19 cellular contexts compared by ENCODE assay signal in the genomic region with DNA sequence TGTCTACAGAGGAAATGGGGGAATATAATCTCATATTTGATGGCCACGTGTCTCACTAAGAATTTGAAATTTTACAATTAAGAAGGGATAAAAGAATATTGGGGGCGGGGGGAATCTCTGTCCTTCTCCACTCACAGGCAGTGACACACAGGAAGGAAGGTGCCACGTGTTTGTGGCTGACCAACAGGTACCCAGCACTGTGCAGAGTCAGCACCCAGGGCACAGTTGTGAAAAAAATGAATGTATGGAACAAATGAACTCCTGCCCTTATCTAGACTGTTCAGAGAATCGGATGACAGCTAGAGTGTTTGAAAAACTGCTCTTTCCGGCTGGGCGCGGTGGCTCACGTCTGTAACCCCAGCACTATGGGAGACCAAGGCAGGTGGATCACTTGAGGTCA.
DNase-seq lines count a peak whose midpoint lies in the region; ATAC-seq and TF ChIP-seq lines count a peak whose summit lies in the region.
"Had no signal": no experiment of that assay in that cellular context is flagged by ENCODE, and none has a peak within 500 bp of the region (broad histone marks: within the 10 kb centered on the region; RNA-seq: fewer than 3 reads in every experiment).

No MANE protein-coding gene starts in this region.

- H3K27ac ChIP-seq in RWPE2 (ENCODE audit: poor library complexity, severe bottlenecking), result peak overlapping the region; percentile 92
- H3K27ac ChIP-seq in foreskin keratinocyte, result peak overlapping the region; percentile 98
- no peak overlapping the region for H3K27ac ChIP-seq in Peyer's patch
- no peak overlapping the region for H3K27ac ChIP-seq in endodermal cell (ENCODE audit: low read depth, low read length)

- no peak for DNase-seq in activated naive CD8-positive, alpha-beta T cell treated with anti-CD3 and anti-CD28 coated beads, Interleukin-2, amount 50 U/mL, for 24 hours
- DNase-seq in activated naive CD8-positive, alpha-beta T cell treated with anti-CD3 and anti-CD28 coated beads for 36 hours, result no peak
- DNase-seq in RWPE2 (ENCODE audit: low spot score) (no peak), foreskin keratinocyte (no peak), osteocyte (ENCODE audit: extremely low spot score, unreplicated experiment) (peak; percentile 67), Peyer's patch (no peak), NCI-H1048 (lab: John Stamatoyannopoulos, UW) (no peak), endodermal cell (no peak)
- DNase-seq: CD4-positive, alpha-beta T cell; COR-L47; DMS79; NCI-H1694; NCI-H2081 treated with DMSO at 0.1 percent for 48 hours; NCI-H2171 treated with DMSO at 0.1 percent for 48 hours; NCI-H524 treated with DMSO at 0.1 percent for 48 hours; NCI-H82; Right ventricle myocardium superior had no signal

- no peak for TF ChIP-seq POLR2A in Peyer's patch (IDR thresholded peaks at IDR 0.05)

- no peak for TF ChIP-seq CTCF in RWPE2 (IDR thresholded peaks at IDR 0.05; ENCODE audit: poor library complexity, severe bottlenecking)
- TF ChIP-seq CTCF in foreskin keratinocyte (conservative IDR thresholded peaks at IDR 0.05), result no peak
- no peak for TF ChIP-seq CTCF in osteocyte (IDR thresholded peaks at IDR 0.05)
- TF ChIP-seq CTCF in Peyer's patch (IDR thresholded peaks at IDR 0.05), result no peak
- no peak for TF ChIP-seq CTCF in endodermal cell (conservative IDR thresholded peaks at IDR 0.05)

- 83 to 94% methylated on average over 6 to 8 of the region's 8 CpGs for WGBS in endodermal cell (ENCODE audit: insufficient coverage in 1 of 2, insufficient read length in 1 of 2), 2 experiments

- no peak overlapping the region for H3K27ac Mint-ChIP-seq in activated naive CD8-positive, alpha-beta T cell treated with anti-CD3 and anti-CD28 coated beads, Interleukin-2, amount 50 U/mL, for 24 hours
- no peak overlapping the region for H3K27ac Mint-ChIP-seq in activated naive CD8-positive, alpha-beta T cell treated with anti-CD3 and anti-CD28 coated beads for 36 hours
- no peak overlapping the region for H3K27ac Mint-ChIP-seq in osteocyte (ENCODE audit: unreplicated experiment)
- H3K27ac Mint-ChIP-seq in endodermal cell, result no peak overlapping the region
- H3K27ac Mint-ChIP-seq: IgD-negative memory B cell had no signal

- no peak overlapping the region for H3K9ac ChIP-seq in endodermal cell (ENCODE audit: extremely low read depth, low read length, poor library complexity, severe bottlenecking)

- no peaks in the 10 kb centered on the region for H3K36me3 Mint-ChIP-seq in activated naive CD8-positive, alpha-beta T cell treated with anti-CD3 and anti-CD28 coated beads, Interleukin-2, amount 50 U/mL, for 24 hours (ENCODE audit: low read depth)
- H3K36me3 Mint-ChIP-seq in activated naive CD8-positive, alpha-beta T cell treated with anti-CD3 and anti-CD28 coated beads for 36 hours, result no peaks in the 10 kb centered on the region
- H3K36me3 Mint-ChIP-seq in osteocyte (ENCODE audit: unreplicated experiment) (no peaks in the 10 kb centered on the region), endodermal cell (ENCODE audit: low read depth) (no peaks in the 10 kb centered on the region)
- H3K36me3 Mint-ChIP-seq: IgD-negative memory B cell had no signal

- H3K27me3 ChIP-seq in RWPE2 (ENCODE audit: insufficient read depth, poor library complexity, severe bottlenecking) (no peaks in the 10 kb centered on the region), foreskin keratinocyte (no peaks in the 10 kb centered on the region), Peyer's patch (no peaks in the 10 kb centered on the region), endodermal cell (ENCODE audit: control insufficient read depth, insufficient read depth, low read length, poor library complexity, severe bottlenecking) (no peaks in the 10 kb centered on the region)

- ATAC-seq in activated naive CD8-positive, alpha-beta T cell treated with anti-CD3 and anti-CD28 coated beads, Interleukin-2, amount 50 U/mL, for 24 hours, result peak; percentile 54
- ATAC-seq in RWPE2 (ENCODE audit: low read depth) (no peak), foreskin keratinocyte (no peak)
- ATAC-seq: Panc1 had no signal

- peaks cover 2% of the 10 kb centered on the region for H3K9me3 ChIP-seq in RWPE2 (ENCODE audit: severe bottlenecking)
- H3K9me3 ChIP-seq in Peyer's patch, result no peaks in the 10 kb centered on the region
- no peaks in the 10 kb centered on the region for H3K9me3 ChIP-seq in endodermal cell (ENCODE audit: control insufficient read depth, low read length)

- H3K4me1 ChIP-seq in RWPE2 (ENCODE audit: insufficient read depth, poor library complexity, severe bottlenecking) (peaks cover 17% of the 10 kb centered on the region), foreskin keratinocyte (peaks cover 21% of the 10 kb centered on the region), Peyer's patch (no peaks in the 10 kb centered on the region), endodermal cell (ENCODE audit: control insufficient read depth, insufficient read depth, low read length) (peaks cover 2% of the 10 kb centered on the region)

- peaks cover 30% of the 10 kb centered on the region for H3K4me1 Mint-ChIP-seq in activated naive CD8-positive, alpha-beta T cell treated with anti-CD3 and anti-CD28 coated beads, Interleukin-2, amount 50 U/mL, for 24 hours
- H3K4me1 Mint-ChIP-seq in activated naive CD8-positive, alpha-beta T cell treated with anti-CD3 and anti-CD28 coated beads for 36 hours, result peaks cover 31% of the 10 kb centered on the region
- no peaks in the 10 kb centered on the region for H3K4me1 Mint-ChIP-seq in osteocyte (ENCODE audit: unreplicated experiment)
- peaks cover 11% of the 10 kb centered on the region for H3K4me1 Mint-ChIP-seq in endodermal cell

- H3K4me3 Mint-ChIP-seq in activated naive CD8-positive, alpha-beta T cell treated with anti-CD3 and anti-CD28 coated beads, Interleukin-2, amount 50 U/mL, for 24 hours, result no peak overlapping the region
- H3K4me3 Mint-ChIP-seq in activated naive CD8-positive, alpha-beta T cell treated with anti-CD3 and anti-CD28 coated beads for 36 hours, result no peak overlapping the region
- no peak overlapping the region for H3K4me3 Mint-ChIP-seq in osteocyte (ENCODE audit: unreplicated experiment)
- no peak overlapping the region for H3K4me3 Mint-ChIP-seq in endodermal cell
- H3K4me3 Mint-ChIP-seq: IgD-negative memory B cell had no signal

- peaks cover 5% of the 10 kb centered on the region for H3K9me3 Mint-ChIP-seq in activated naive CD8-positive, alpha-beta T cell treated with anti-CD3 and anti-CD28 coated beads, Interleukin-2, amount 50 U/mL, for 24 hours
- H3K9me3 Mint-ChIP-seq in activated naive CD8-positive, alpha-beta T cell treated with anti-CD3 and anti-CD28 coated beads for 36 hours, result no peaks in the 10 kb centered on the region
- H3K9me3 Mint-ChIP-seq in osteocyte (ENCODE audit: unreplicated experiment), result peaks cover 15% of the 10 kb centered on the region
- H3K9me3 Mint-ChIP-seq in endodermal cell, result peaks cover 2% of the 10 kb centered on the region
- H3K9me3 Mint-ChIP-seq: CD4-positive, alpha-beta T cell had no signal

- no peaks in the 10 kb centered on the region for H3K27me3 Mint-ChIP-seq in activated naive CD8-positive, alpha-beta T cell treated with anti-CD3 and anti-CD28 coated beads, Interleukin-2, amount 50 U/mL, for 24 hours
- no peaks in the 10 kb centered on the region for H3K27me3 Mint-ChIP-seq in activated naive CD8-positive, alpha-beta T cell treated with anti-CD3 and anti-CD28 coated beads for 36 hours
- H3K27me3 Mint-ChIP-seq in osteocyte (ENCODE audit: unreplicated experiment) (no peaks in the 10 kb centered on the region), endodermal cell (ENCODE audit: insufficient read depth) (peaks cover 2% of the 10 kb centered on the region)
- H3K27me3 Mint-ChIP-seq: CD4-positive, alpha-beta T cell; IgD-negative memory B cell had no signal

- H3K4me3 ChIP-seq in RWPE2 (ENCODE audit: severe bottlenecking), result no peak overlapping the region
- no peak overlapping the region for H3K4me3 ChIP-seq in Peyer's patch
- H3K4me3 ChIP-seq in endodermal cell (ENCODE audit: low read length), result no peak overlapping the region

- H3K36me3 ChIP-seq in RWPE2 (ENCODE audit: low read depth) (no peaks in the 10 kb centered on the region), Peyer's patch (no peaks in the 10 kb centered on the region), endodermal cell (ENCODE audit: control insufficient read depth, insufficient read depth, low read length) (no peaks in the 10 kb centered on the region)

Comparison
In these comparisons a context has a peak if more than half of its experiments do, and no peak if none do; other contexts are left out.
1. H3K27ac ChIP-seq: peak in RWPE2 (single experiment) and foreskin keratinocyte (single experiment); none in Peyer's patch (0 of 4) and endodermal cell (single experiment).